In genomic region chr14:48319823-48320222, GRCh38 we compare ENCODE assay signal across 26 cellular contexts.
"Had no signal": no experiment of that assay in that cellular context is flagged by ENCODE, and none has a peak within 500 bp of the region (broad histone marks: within the 10 kb centered on the region; RNA-seq: fewer than 3 reads in every experiment).

No MANE protein-coding gene starts in this region.

- H3K4me1 ChIP-seq: parathyroid adenoma, psoas muscle, right lobe of liver, sigmoid colon, stomach, thyroid gland, tibial nerve, upper lobe of left lung, vagina had no signal

- H3K27me3 ChIP-seq: neutrophil, ovary, right lobe of liver, sigmoid colon, stomach, thyroid gland, tibial nerve, upper lobe of left lung, vagina had no signal

- H2AFZ ChIP-seq: parathyroid adenoma had no signal

- DNase-seq: naive B cell; naive thymus-derived CD8-positive, alpha-beta T cell; nephron progenitor cell; nucleus accumbens; ovary; posterior cingulate gyrus; psoas muscle; right cardiac atrium; right lobe of liver; sigmoid colon; small intestine; stimulated activated CD4-positive, alpha-beta T cell treated with anti-CD3 and anti-CD28 coated beads, Interleukin-15, amount 100 ng/mL, for 24 hours; stimulated activated CD4-positive, alpha-beta T cell treated with anti-CD3 and anti-CD28 coated beads, Interleukin-2, amount 100 ng/mL, for 24 hours; stimulated activated CD4-positive, alpha-beta T cell treated with anti-CD3 and anti-CD28 coated beads, Interleukin-2, amount 100 ng/mL, for 48 hours; stimulated activated CD4-positive, alpha-beta T cell treated with anti-CD3 and anti-CD28 coated beads, Interleukin-4, amount 100 ng/mL, for 24 hours; stimulated activated naive B cell treated with anti-CD40 and anti-IgM and Interleukin-4, amounts not matched to agents 10 μg/mL and 1 μg/mL and 100 μg/mL, for 72 hours; stimulated activated naive CD4-positive, alpha-beta T cell treated with Interleukin-2 at 50 U/mL for 16 hours; stomach; thyroid gland; trophoblast cell; upper lobe of left lung had no signal

- H3K27ac ChIP-seq: neutrophil, ovary, parathyroid adenoma, psoas muscle, right lobe of liver, sigmoid colon, stomach, thoracic aorta, thyroid gland, tibial nerve, upper lobe of left lung, vagina had no signal

- H3K36me3 ChIP-seq: neutrophil, ovary, right lobe of liver, sigmoid colon, stomach, thoracic aorta, thyroid gland, tibial nerve, upper lobe of left lung, vagina had no signal

- H3K9ac ChIP-seq: parathyroid adenoma had no signal

- H3K4me3 ChIP-seq: ovary, psoas muscle, right lobe of liver, sigmoid colon, stomach, thoracic aorta, thyroid gland, tibial nerve, upper lobe of left lung, vagina had no signal

- H3K9me3 ChIP-seq: neutrophil, ovary, psoas muscle, right lobe of liver, sigmoid colon, thoracic aorta, thyroid gland, vagina had no signal
